Comparison of ENCODE assay signal across 13 cellular contexts in genomic region chr22:40727607-40728325, GRCh38. TPM values are rescaled to one million over a fixed set of nuclear protein-coding genes. Genes with fewer than 3 reads are reported as not detected.
DNase-seq lines count a peak whose midpoint lies in the region; ATAC-seq and TF ChIP-seq lines count a peak whose summit lies in the region.
"Had no signal": no experiment of that assay in that cellular context is flagged by ENCODE, and none has a peak within 500 bp of the region (broad histone marks: within the 10 kb centered on the region; RNA-seq: fewer than 3 reads in every experiment).

No MANE protein-coding gene starts in this region.

- peak; percentile 29 to 36 for ATAC-seq in activated T-cell treated with anti-CD3 and anti-CD28 coated beads, Interleukin-2, amount 50 U/mL, for 4 hours
- ATAC-seq in HG02885 (IDR thresholded peaks at IDR 0.05; ENCODE audit: poor library complexity, unreplicated experiment), result no peak
- ATAC-seq: left cardiac atrium, Right ventricle myocardium inferior had no signal

- no peaks in the 10 kb centered on the region for H3K36me3 ChIP-seq in WERI-Rb-1
- no peaks in the 10 kb centered on the region for H3K36me3 ChIP-seq in iPS-18a (ENCODE audit: control insufficient read depth, low read depth, low read length)
- no peaks in the 10 kb centered on the region for H3K36me3 ChIP-seq in thyroid gland
- H3K36me3 ChIP-seq: adrenal gland had no signal

- H3K9me3 ChIP-seq in WERI-Rb-1 (ENCODE audit: severe bottlenecking) (peaks cover 8% of the 10 kb centered on the region), iPS-18a (ENCODE audit: control insufficient read depth, low read depth, low read length) (no peaks in the 10 kb centered on the region), thyroid gland (no peaks in the 10 kb centered on the region)
- H3K9me3 ChIP-seq: adrenal gland had no signal

- WGBS in thyroid gland, 2 donors, result 89 to 92% methylated on average over 7 of the region's 7 CpGs

- H3K4me1 ChIP-seq in iPS-18a (ENCODE audit: control insufficient read depth, low read depth, low read length) (peaks cover 24% of the 10 kb centered on the region), thyroid gland (peaks cover 19 to 51% of the 10 kb centered on the region in 2 donors)

- H3K4me3 Mint-ChIP-seq in activated T-cell treated with anti-CD3 and anti-CD28 coated beads, Interleukin-2, amount 50 U/mL, for 4 hours, result peak overlapping the region; percentile 40

- intact Hi-C loops in thyroid gland (cut with DNase I), result no loop called here

- no peaks in the 10 kb centered on the region for H3K9me3 Mint-ChIP-seq in activated T-cell treated with anti-CD3 and anti-CD28 coated beads, Interleukin-2, amount 50 U/mL, for 4 hours

- H3K27me3 ChIP-seq in WERI-Rb-1 (ENCODE audit: insufficient read depth, low read depth, severe bottlenecking) (no peaks in the 10 kb centered on the region), iPS-18a (ENCODE audit: control insufficient read depth, insufficient read depth, low read length) (no peaks in the 10 kb centered on the region), thyroid gland (no peaks in the 10 kb centered on the region)
- H3K27me3 ChIP-seq: adrenal gland had no signal

- peaks cover 49% of the 10 kb centered on the region for H3K4me1 Mint-ChIP-seq in activated T-cell treated with anti-CD3 and anti-CD28 coated beads, Interleukin-2, amount 50 U/mL, for 4 hours (ENCODE audit: low read depth)

- no peak for TF ChIP-seq POLR2A in thyroid gland (IDR thresholded peaks at IDR 0.05)

- H3K4me3 ChIP-seq in WERI-Rb-1 (ENCODE audit: low read depth, low read length) (no peak overlapping the region), iPS-18a (ENCODE audit: low read length) (no peak overlapping the region), thyroid gland (replicated peaks in 1 of 3) (no peak overlapping the region)
- H3K4me3 ChIP-seq: adrenal gland had no signal

- no peaks in the 10 kb centered on the region for H3K36me3 Mint-ChIP-seq in activated T-cell treated with anti-CD3 and anti-CD28 coated beads, Interleukin-2, amount 50 U/mL, for 4 hours (ENCODE audit: insufficient read depth)

- H3K9ac ChIP-seq in iPS-18a (ENCODE audit: low read length), result no peak overlapping the region

- H3K27me3 Mint-ChIP-seq in activated T-cell treated with anti-CD3 and anti-CD28 coated beads, Interleukin-2, amount 50 U/mL, for 4 hours (ENCODE audit: low read depth), result no peaks in the 10 kb centered on the region

- H3K27ac ChIP-seq in WERI-Rb-1, result peak overlapping the region; percentile 30
- H3K27ac ChIP-seq in iPS-18a (ENCODE audit: low read length), result peak overlapping the region; percentile 12
- H3K27ac ChIP-seq in thyroid gland, result peak overlapping the region; percentile 66 to 90 (median 78)
- H3K27ac ChIP-seq in substantia nigra (ENCODE audit: low read depth, low read length, poor library complexity, severe bottlenecking), result no peak overlapping the region
- H3K27ac ChIP-seq: adrenal gland had no signal

- TF ChIP-seq CTCF in WERI-Rb-1 (IDR thresholded peaks at IDR 0.05; ENCODE audit: low read depth, low read length) (no peak), thyroid gland (IDR thresholded peaks at IDR 0.05) (no peak)

- no peak for DNase-seq in activated T-cell treated with anti-CD3 and anti-CD28 coated beads, Interleukin-2, amount 50 U/mL, for 4 hours
- DNase-seq in activated T-cell treated with anti-CD3 and anti-CD28 coated beads for 4 hours, result no peak
- DNase-seq in WERI-Rb-1, result no peak
- DNase-seq in thyroid gland, result no peak
- DNase-seq in NCI-H1092 treated with DMSO at 0.1 percent for 48 hours (lab: John Stamatoyannopoulos, UW), result no peak
- no peak for DNase-seq in substantia nigra (lab: John Stamatoyannopoulos, UW)
- DNase-seq: adrenal gland, dermis blood vessel endothelial cell, left cardiac atrium had no signal

RNA-seq across cellular contexts. Expression of gene MCHR1, which starts 48.5 kb away (rescaled TPM):
- total RNA-seq in activated T-cell treated with anti-CD3 and anti-CD28 coated beads, Interleukin-2, amount 50 U/mL, for 4 hours, result not detected
- not detected for total RNA-seq in thyroid gland
- total RNA-seq: dermis blood vessel endothelial cell, NCI-H460 had no signal
